ENCODE assay signal across 11 cellular contexts in the genomic region with DNA sequence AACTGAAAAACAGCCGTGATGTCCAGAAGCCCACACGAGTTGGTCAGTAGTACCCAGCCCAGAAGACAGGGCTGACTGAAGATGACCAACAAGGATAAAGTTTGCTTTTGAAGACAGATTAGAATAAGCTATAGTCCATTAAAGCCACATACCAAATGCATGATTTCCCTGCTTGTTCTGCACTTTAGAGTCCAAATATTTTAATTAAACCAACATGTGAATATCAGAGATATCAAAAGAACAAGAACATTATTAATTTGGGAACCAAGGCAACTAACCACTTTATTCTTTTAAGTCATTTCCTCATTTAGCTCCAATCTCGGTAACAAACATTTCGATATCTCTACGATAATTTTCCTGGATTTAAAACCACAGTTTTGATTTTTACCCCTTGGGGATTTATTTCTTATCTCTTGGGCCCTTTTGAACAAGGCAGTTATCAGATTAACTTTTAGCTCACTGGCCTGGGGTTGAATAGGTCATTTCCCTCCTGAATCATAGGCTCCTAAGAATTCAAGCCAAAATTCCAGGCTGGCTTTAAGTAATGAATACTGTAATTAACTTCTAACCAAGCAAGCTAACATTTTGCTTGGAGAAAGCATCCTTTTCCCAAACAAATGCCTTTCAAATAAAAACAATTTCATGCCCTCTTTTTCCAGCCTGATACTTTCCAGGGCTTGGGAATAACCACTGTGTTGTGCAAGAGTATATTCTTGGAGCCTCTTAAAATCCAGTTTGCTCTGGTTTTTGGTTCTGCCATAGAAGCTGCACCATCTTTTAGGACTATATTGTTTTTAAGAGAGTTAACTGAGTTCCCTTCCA.
DNase-seq lines count a peak whose midpoint lies in the region; ATAC-seq and TF ChIP-seq lines count a peak whose summit lies in the region.
"Had no signal": no experiment of that assay in that cellular context is flagged by ENCODE, and none has a peak within 500 bp of the region (broad histone marks: within the 10 kb centered on the region; RNA-seq: fewer than 3 reads in every experiment).

No MANE protein-coding gene starts in this region.

- intact Hi-C loops in heart right ventricle (cut with DNase I), result no loop called here
- intact Hi-C loops in OCI-LY7 (cut with micrococcal nuclease; ENCODE audit: unreplicated experiment), result no loop called here

- peak; percentile 40 for DNase-seq in AG20443 (ENCODE audit: low spot score)
- peak; percentile 75 for DNase-seq in amniotic epithelial cell (ENCODE audit: low read depth)
- DNase-seq in heart right ventricle, result peak in 1 of 2 donors; percentile 29
- peak; percentile 45 for DNase-seq in renal cortical epithelial cell (ENCODE audit: low read depth)
- no peak for DNase-seq in DMS 273 (lab: John Stamatoyannopoulos, UW; ENCODE audit: unreplicated experiment)
- DNase-seq in OCI-LY7 (ENCODE audit: low spot score), result no peak
- DNase-seq in islet precursor cell, result no peak
- DNase-seq: cortex of kidney; NCI-H2081; NK-92 treated with Interleukin-12 subunit alpha and Interleukin-12 subunit beta, amount 100 ng/mL, for 24 hours had no signal

- H3K4me3 ChIP-seq in heart right ventricle, result no peak overlapping the region
- H3K4me3 ChIP-seq in OCI-LY7 (ENCODE audit: low read depth, low read length, poor library complexity, severe bottlenecking), result no peak overlapping the region

- peak; percentile 34 to 75 (median 58) for ATAC-seq in heart right ventricle
- ATAC-seq in HG02973 (IDR thresholded peaks at IDR 0.05; ENCODE audit: unreplicated experiment), result no peak

- no peaks in the 10 kb centered on the region for H4K20me1 ChIP-seq in OCI-LY7 (ENCODE audit: insufficient read depth, low read length)

- H3K36me3 ChIP-seq in heart right ventricle, result no peaks in the 10 kb centered on the region
- no peaks in the 10 kb centered on the region for H3K36me3 ChIP-seq in OCI-LY7 (ENCODE audit: insufficient read depth, low read length)

- no TSS peak for BruUV-seq in OCI-LY7 (replicated peaks; lab: Mats Ljungman, UMichigan)

- no peaks in the 10 kb centered on the region for H3K9me2 ChIP-seq in OCI-LY7 (ENCODE audit: insufficient read depth, low read length)

- WGBS in heart right ventricle, 2 donors, result 43 to 50% methylated on average over 5 of the region's 5 CpGs

- no peak for TF ChIP-seq CTCF in heart right ventricle (IDR thresholded peaks at IDR 0.05)
- no peak for TF ChIP-seq CTCF in OCI-LY7 (conservative IDR thresholded peaks at IDR 0.05; ENCODE audit: low read length)

- POLR2A ChIA-PET in OCI-LY7 (lab: Charles Lee), result interaction anchor here (0.8 kb wide), 1 partner anchor 15 kb away, joined by 3 read pairs; no protein-coding TSS in a partner anchor

- H2AFZ ChIP-seq in OCI-LY7 (ENCODE audit: low read length), result no peak overlapping the region

- no peak overlapping the region for H3K4me2 ChIP-seq in OCI-LY7 (ENCODE audit: low read length)

- H3K79me2 ChIP-seq in OCI-LY7 (ENCODE audit: insufficient read depth, low read depth, low read length), result no peaks in the 10 kb centered on the region

- H3K4me1 ChIP-seq in heart right ventricle (peaks cover 10 to 70% (median 51%) of the 10 kb centered on the region in 9 donors), OCI-LY7 (ENCODE audit: insufficient read depth, low read length, poor library complexity, severe bottlenecking) (no peaks in the 10 kb centered on the region)

- CTCF ChIA-PET in OCI-LY7 (lab: Charles Lee; ENCODE audit: unreplicated experiment), result no interaction called here

- H3K27ac ChIP-seq in heart right ventricle (peak overlapping the region; percentile 22 to 86 (median 52)), OCI-LY7 (ENCODE audit: low read depth, low read length, poor library complexity, severe bottlenecking) (no peak overlapping the region)

- H3K9me3 ChIP-seq in heart right ventricle, result no peaks in the 10 kb centered on the region
- H3K9me3 ChIP-seq in OCI-LY7 (ENCODE audit: low read length), result no peaks in the 10 kb centered on the region

- H3K27me3 ChIP-seq in heart right ventricle, result no peaks in the 10 kb centered on the region

Comparison
In these comparisons a context has a peak if more than half of its experiments do, and no peak if none do; other contexts are left out.
1. DNase-seq: peak in AG20443 (single experiment), amniotic epithelial cell (single experiment) and renal cortical epithelial cell (single experiment); none in DMS 273 (single experiment), OCI-LY7 (single experiment) and islet precursor cell (single experiment).